In the genomic region with DNA sequence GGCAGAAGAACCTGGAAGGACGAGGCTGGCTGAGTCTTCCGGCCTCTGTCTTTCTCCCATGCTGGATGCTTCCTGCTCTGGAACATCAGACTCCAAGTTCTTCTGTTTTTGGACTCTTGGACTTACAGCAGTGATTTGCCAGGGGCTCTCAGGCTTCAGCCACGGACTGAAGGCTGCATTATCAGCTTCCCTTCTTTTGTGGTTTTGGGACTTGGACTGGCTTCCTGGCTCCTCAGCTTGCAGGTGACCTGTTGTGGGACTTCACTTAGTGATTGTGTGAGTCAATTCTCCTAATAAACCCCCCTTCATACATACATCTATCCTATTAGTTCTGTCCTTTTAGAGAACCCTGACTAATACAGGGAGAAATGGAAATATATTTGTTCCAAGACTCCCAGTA, we compare ENCODE assay signal across 18 cellular contexts.
A peak's percentile ranks its signal among the peaks of the same experiment; 100 is the strongest.
DNase-seq lines count a peak whose midpoint lies in the region; ATAC-seq and TF ChIP-seq lines count a peak whose summit lies in the region.
"Had no signal": no experiment of that assay in that cellular context is flagged by ENCODE, and none has a peak within 500 bp of the region (broad histone marks: within the 10 kb centered on the region; RNA-seq: fewer than 3 reads in every experiment).

No MANE protein-coding gene starts in this region.

- DNase-seq in EL (peak; percentile 18), M059J (ENCODE audit: low read depth) (peak; percentile 14), fibroblast of lung (ENCODE audit: low read depth in 2 of 2) (peak in 1 of 2 donors; percentile 48), osteoblast (ENCODE audit: insufficient read length, low spot score, missing footprints) (no peak), iPS-NIHi7 (ENCODE audit: extremely low spot score) (no peak), dermis blood vessel endothelial cell (no peak)
- DNase-seq in effector CD8-positive, alpha-beta T cell (lab: John Stamatoyannopoulos, UW) = no peak
- DNase-seq: AML-193, DMS79, KBM-7, NCI-H1417 treated with DMSO at 0.1 percent for 48 hours, NCI-H187 treated with DMSO at 0.1 percent for 48 hours, NCI-H524, SIG-M5 had no signal

- no peak for ATAC-seq in GM21825 (IDR thresholded peaks at IDR 0.05; ENCODE audit: unreplicated experiment)
- ATAC-seq: GM23338 had no signal

- H3K79me2 ChIP-seq in fibroblast of lung (ENCODE audit: control insufficient read depth, insufficient read depth, low read length) = no peaks in the 10 kb centered on the region
- H3K79me2 ChIP-seq in osteoblast (ENCODE audit: insufficient read depth, low read length) = no peaks in the 10 kb centered on the region

- H2AFZ ChIP-seq in fibroblast of lung (ENCODE audit: low read length) (peak overlapping the region; percentile 16), osteoblast (ENCODE audit: low read length) (peak overlapping the region; percentile 71)
- H2AFZ ChIP-seq: GM23338 had no signal

- H3K27ac ChIP-seq in fibroblast of lung (ENCODE audit: insufficient read depth, low read length) (peak overlapping the region; percentile 4), osteoblast (ENCODE audit: low read depth, low read length) (peak overlapping the region; percentile 80)
- H3K27ac ChIP-seq: C4-2B, RWPE1 had no signal

- H3K4me2 ChIP-seq in fibroblast of lung (ENCODE audit: extremely low read depth, insufficient read depth, low read length) (peak overlapping the region; percentile 9), osteoblast (ENCODE audit: insufficient read depth, low read length) (peak overlapping the region; percentile 46)
- H3K4me2 ChIP-seq: GM23338 had no signal

- H4K20me1 ChIP-seq in fibroblast of lung (ENCODE audit: control insufficient read depth, extremely low read depth, insufficient read depth, low read length) (no peaks in the 10 kb centered on the region), osteoblast (ENCODE audit: insufficient read depth, low read length) (no peaks in the 10 kb centered on the region)

- no peak overlapping the region for H3K9ac ChIP-seq in fibroblast of lung (ENCODE audit: insufficient read depth, low read length)

- H3K4me3 ChIP-seq in fibroblast of lung (replicated peaks in 1 of 4; ENCODE audit: control extremely low read depth in 1 of 4, insufficient read depth in 1 of 4, low read depth in 3 of 4, low read length in 4 of 4) (no peak overlapping the region), osteoblast (ENCODE audit: insufficient read depth, low read length) (no peak overlapping the region)
- H3K4me3 ChIP-seq: GM23338 had no signal

- H3K4me1 ChIP-seq in fibroblast of lung (ENCODE audit: control insufficient read depth, extremely low read depth, insufficient read depth, low read length) = peaks cover 4% of the 10 kb centered on the region
- H3K4me1 ChIP-seq in osteoblast (ENCODE audit: insufficient read depth, low read length) = peaks cover 18% of the 10 kb centered on the region

- TF ChIP-seq CTCF in fibroblast of lung (conservative IDR thresholded peaks at IDR 0.05 in 1 of 2, IDR thresholded peaks at IDR 0.05 in 1 of 2; ENCODE audit: low read depth in 1 of 2, low read length in 2 of 2) (no peak), osteoblast (IDR thresholded peaks at IDR 0.05; ENCODE audit: extremely low read depth, low read depth, low read length) (no peak)

- no peaks in the 10 kb centered on the region for H3K9me3 ChIP-seq in fibroblast of lung (ENCODE audit: control insufficient read depth, insufficient read depth, low read depth, low read length)
- no peaks in the 10 kb centered on the region for H3K9me3 ChIP-seq in osteoblast (ENCODE audit: low read depth, low read length)

- H3K27me3 ChIP-seq in fibroblast of lung (ENCODE audit: control insufficient read depth, insufficient read depth, low read length) (no peaks in the 10 kb centered on the region), osteoblast (ENCODE audit: insufficient read depth, low read length) (no peaks in the 10 kb centered on the region)

- H3K36me3 ChIP-seq in fibroblast of lung (ENCODE audit: control insufficient read depth, insufficient read depth, low read length) = no peaks in the 10 kb centered on the region
- no peaks in the 10 kb centered on the region for H3K36me3 ChIP-seq in osteoblast (ENCODE audit: insufficient read depth, low read length)

Comparison
In these comparisons a context has a peak if more than half of its experiments do, and no peak if none do; other contexts are left out.
1. DNase-seq: peak in EL (single experiment) and M059J (single experiment); none in osteoblast (single experiment), iPS-NIHi7 (single experiment), effector CD8-positive, alpha-beta T cell (single experiment) and dermis blood vessel endothelial cell (single experiment).